21 cellular contexts compared by ENCODE assay signal in genomic region chr3:133699467-133699866, GRCh38. TPM values are rescaled to one million over a fixed set of nuclear protein-coding genes. Genes with fewer than 3 reads are reported as not detected.
DNase-seq lines count a peak whose midpoint lies in the region; FAIRE-seq and TF ChIP-seq lines count a peak whose summit lies in the region.
"Had no signal": no experiment of that assay in that cellular context is flagged by ENCODE, and none has a peak within 500 bp of the region (broad histone marks: within the 10 kb centered on the region; RNA-seq: fewer than 3 reads in every experiment).

No MANE protein-coding gene starts in this region.

- no peaks in the 10 kb centered on the region for H3K27me3 ChIP-seq in bronchial epithelial cell (ENCODE audit: control insufficient read depth, insufficient read depth, low read length)
- H3K27me3 ChIP-seq: BLaER1 had no signal

- no peak overlapping the region for H3K4me3 ChIP-seq in bronchial epithelial cell (ENCODE audit: low read depth, low read length)
- H3K4me3 ChIP-seq: BLaER1 had no signal

- FAIRE-seq in bronchial epithelial cell (lab: Jason Lieb, UNC) = peak; percentile 64
- FAIRE-seq in HTR-8/SVneo (lab: Jason Lieb, UNC) = no peak
- FAIRE-seq: A204.1, D721Med, G401.6, GM12891 had no signal

- no peaks in the 10 kb centered on the region for H3K4me1 Mint-ChIP-seq in chondrocyte (ENCODE audit: low read depth)
- H3K4me1 Mint-ChIP-seq: CD14-positive monocyte; CD4-positive, alpha-beta memory T cell; CD4-positive, CD25-positive, alpha-beta regulatory T cell; CD8-positive, alpha-beta memory T cell had no signal

- no peaks in the 10 kb centered on the region for H3K36me3 ChIP-seq in bronchial epithelial cell (ENCODE audit: control insufficient read depth, insufficient read depth, low read length)
- H3K36me3 ChIP-seq: BE2C, BLaER1 had no signal

- DNase-seq in bronchial epithelial cell (ENCODE audit: low read depth) (no peak), islet precursor cell (peak; percentile 30), HTR-8/SVneo (ENCODE audit: insufficient read length, low spot score) (no peak), T1000 (lab: John Stamatoyannopoulos, UW) (no peak), chondrocyte (ENCODE audit: low spot score) (no peak)
- DNase-seq: 8988T; ACHN; BE2C; C1 segment of cervical spinal cord; CD4-positive, alpha-beta memory T cell; CD4-positive, CD25-positive, alpha-beta regulatory T cell; CD8-positive, alpha-beta memory T cell; COR-L47; DMS79 treated with DMSO at 0.1 percent for 48 hours; GF-D8 had no signal

- peaks cover 3% of the 10 kb centered on the region for H3K36me3 Mint-ChIP-seq in chondrocyte (ENCODE audit: low read depth)
- H3K36me3 Mint-ChIP-seq: CD14-positive monocyte; CD4-positive, alpha-beta memory T cell; CD4-positive, CD25-positive, alpha-beta regulatory T cell had no signal

- no peak overlapping the region for H3K27ac Mint-ChIP-seq in chondrocyte (ENCODE audit: unreplicated experiment)
- H3K27ac Mint-ChIP-seq: CD4-positive, alpha-beta memory T cell; CD4-positive, CD25-positive, alpha-beta regulatory T cell; CD8-positive, alpha-beta memory T cell had no signal

- H3K27me3 Mint-ChIP-seq in chondrocyte (ENCODE audit: low read depth) = no peaks in the 10 kb centered on the region

- H3K4me3 Mint-ChIP-seq in chondrocyte (ENCODE audit: unreplicated experiment) = no peak overlapping the region
- H3K4me3 Mint-ChIP-seq: CD14-positive monocyte; CD4-positive, alpha-beta memory T cell; CD4-positive, CD25-positive, alpha-beta regulatory T cell; CD8-positive, alpha-beta memory T cell had no signal

- TF ChIP-seq CTCF in bronchial epithelial cell (IDR thresholded peaks at IDR 0.05; ENCODE audit: insufficient read depth, low read length, severe bottlenecking) (no peak), chondrocyte (IDR thresholded peaks at IDR 0.05) (no peak)

- H3K9me3 Mint-ChIP-seq in chondrocyte (ENCODE audit: low read depth) = no peaks in the 10 kb centered on the region

RNA-seq across cellular contexts. Expression of gene TOPBP1, which starts 37.7 kb away (rescaled TPM):
- total RNA-seq in bronchial epithelial cell = 12.4 and 14.2 TPM in 2 replicates
- 16.5 to 22.8 TPM (median 18.1 TPM) in 3 replicates for total RNA-seq in chondrocyte

RNA-seq across cellular contexts. Expression of gene TF, which starts 46.7 kb away (rescaled TPM):
- under 0.01 and 0.13 TPM in 2 replicates for total RNA-seq in bronchial epithelial cell
- total RNA-seq in chondrocyte = 1.2 to 3.8 TPM (median 2.2 TPM) in 3 replicates
